Comparison of ENCODE assay signal across 8 cellular contexts in the genomic region with DNA sequence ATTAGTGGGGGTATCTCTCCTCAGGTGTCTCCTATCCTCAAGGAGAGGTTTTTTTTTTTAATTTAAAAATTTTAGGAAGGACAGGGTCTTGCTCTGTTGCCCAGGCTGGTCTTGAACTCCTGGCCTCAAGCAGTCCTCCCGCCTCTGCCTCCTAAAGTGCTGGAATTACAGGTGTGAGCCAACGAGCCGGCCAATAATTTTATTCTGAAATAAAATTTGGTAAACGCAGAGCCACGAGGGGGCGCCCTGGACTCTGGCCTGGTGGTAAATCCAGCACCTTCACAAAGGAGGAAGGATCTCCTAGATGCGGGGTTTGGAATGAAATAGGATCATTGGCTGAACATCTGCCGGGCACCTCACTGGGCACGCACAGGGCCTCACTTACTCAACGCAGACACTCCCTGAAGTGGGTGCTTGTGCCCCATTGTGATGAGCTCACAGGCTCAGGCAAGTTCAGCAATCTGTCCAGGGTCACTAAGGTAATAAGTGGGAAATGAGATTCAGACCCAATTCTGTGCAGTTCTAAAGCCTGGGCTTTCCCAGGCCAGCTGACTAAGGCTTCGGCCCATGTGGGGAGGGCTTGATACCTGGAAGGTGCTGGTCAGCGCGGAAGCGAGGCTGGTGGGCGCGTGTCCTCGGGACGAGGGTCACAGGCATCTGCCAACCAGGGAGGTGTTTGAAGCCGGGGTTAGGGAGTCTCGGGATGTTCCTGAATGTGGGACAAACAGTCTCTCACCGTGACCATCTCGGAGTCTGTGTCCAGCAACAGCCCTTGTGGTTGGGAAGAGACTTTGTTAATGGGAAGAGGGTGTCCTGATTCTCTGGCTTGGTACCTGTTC. TPM values are rescaled to one million over a fixed set of nuclear protein-coding genes. Genes with fewer than 3 reads are reported as not detected.
DNase-seq lines count a peak whose midpoint lies in the region; ATAC-seq and TF ChIP-seq lines count a peak whose summit lies in the region.

No MANE protein-coding gene starts in this region.

- H4K91ac ChIP-seq in neuronal stem cell (ENCODE audit: low read depth, low read length, poor library complexity) = no peak overlapping the region

- H2AFZ ChIP-seq in Karpas-422 (ENCODE audit: low read length) (no peak overlapping the region), neuronal stem cell (ENCODE audit: low read length) (no peak overlapping the region)

- H3K9me2 ChIP-seq in Karpas-422 (replicated peaks; ENCODE audit: insufficient read depth, low read length) = no peaks in the 10 kb centered on the region

- no peak overlapping the region for H3K4me2 ChIP-seq in Karpas-422 (ENCODE audit: low read depth, low read length, poor library complexity, severe bottlenecking)
- no peak overlapping the region for H3K4me2 ChIP-seq in neuronal stem cell (ENCODE audit: insufficient read depth, low read length, poor library complexity, severe bottlenecking)

- DNase-seq in NCI-H1417 (lab: John Stamatoyannopoulos, UW) = peak; percentile 21 to 74 (median 63)
- no peak for DNase-seq in NCI-H1417 treated with DMSO at 0.1 percent for 48 hours (lab: John Stamatoyannopoulos, UW)
- peak; percentile 78 for DNase-seq in Karpas-422
- DNase-seq in SKM-1 treated with dmso at 0.1 percent for 144 hours (lab: John Stamatoyannopoulos, UW; ENCODE audit: unreplicated experiment) = peak; percentile 71
- peak; percentile 37 for DNase-seq in choroid plexus epithelial cell (ENCODE audit: low read depth)
- DNase-seq in neuronal stem cell (ENCODE audit: low spot score) = peak; percentile 35

- H3K27me3 ChIP-seq in Karpas-422 (ENCODE audit: low read length) (no peaks in the 10 kb centered on the region), neuronal stem cell (ENCODE audit: control insufficient read depth in 3 of 3, insufficient read depth in 3 of 3, low read depth in 1 of 3, low read length in 3 of 3) (peaks cover 0 to 38% (median 0%) of the 10 kb centered on the region in 3 experiments)

- no peak overlapping the region for H2BK120ac ChIP-seq in neuronal stem cell (ENCODE audit: low read depth, low read length)

- H4K20me1 ChIP-seq in Karpas-422 (ENCODE audit: insufficient read depth, low read depth, low read length) = no peaks in the 10 kb centered on the region

- no peak overlapping the region for H3K14ac ChIP-seq in neuronal stem cell (ENCODE audit: low read length)

- H3K79me2 ChIP-seq in Karpas-422 (ENCODE audit: low read length) = no peaks in the 10 kb centered on the region

- no peak overlapping the region for H2BK5ac ChIP-seq in neuronal stem cell (ENCODE audit: low read length)

- no peak overlapping the region for H4K8ac ChIP-seq in neuronal stem cell (ENCODE audit: low read depth, low read length)

- H3K9ac ChIP-seq in Karpas-422 (ENCODE audit: low read length) = no peak overlapping the region
- H3K9ac ChIP-seq in neuronal stem cell (ENCODE audit: low read depth, low read length, poor library complexity) = no peak overlapping the region

- H3K36me3 ChIP-seq in Karpas-422 (ENCODE audit: insufficient read depth, low read length) = no peaks in the 10 kb centered on the region
- no peaks in the 10 kb centered on the region for H3K36me3 ChIP-seq in neuronal stem cell (replicated peaks in 1 of 2; ENCODE audit: control insufficient read depth in 2 of 2, insufficient read depth in 2 of 2, low read length in 2 of 2)

- ATAC-seq in GM18498 (IDR thresholded peaks at IDR 0.05; ENCODE audit: unreplicated experiment) (no peak), HG02870 (IDR thresholded peaks at IDR 0.05; ENCODE audit: unreplicated experiment) (no peak)

- no peak overlapping the region for H3K27ac ChIP-seq in Karpas-422 (ENCODE audit: low read length)
- no peak overlapping the region for H3K27ac ChIP-seq in neuronal stem cell (replicated peaks; ENCODE audit: low read length)

- H3K79me1 ChIP-seq in neuronal stem cell (ENCODE audit: low read depth, low read length) = no peaks in the 10 kb centered on the region

- peak; percentile 72 for TF ChIP-seq CTCF in choroid plexus epithelial cell (conservative IDR thresholded peaks at IDR 0.05; ENCODE audit: low read depth, low read length)

- H3K4me3 ChIP-seq in Karpas-422 (ENCODE audit: low read length) = no peak overlapping the region
- no peak overlapping the region for H3K4me3 ChIP-seq in choroid plexus epithelial cell (ENCODE audit: low read depth, low read length)
- no peak overlapping the region for H3K4me3 ChIP-seq in neuronal stem cell (ENCODE audit: low read length in 2 of 2)

- no CpG with 5 or more reads among the region's 22 CpGs for WGBS in neuronal stem cell (ENCODE audit: extremely low coverage in 2 of 2, insufficient read length in 2 of 2, insufficient replicate concordance in 1 of 2), 2 donors

- H3K4me1 ChIP-seq in Karpas-422 (ENCODE audit: low read length) = peaks cover 7% of the 10 kb centered on the region
- H3K4me1 ChIP-seq in neuronal stem cell (ENCODE audit: control insufficient read depth in 2 of 2, insufficient read depth in 1 of 2, low read depth in 1 of 2, low read length in 2 of 2) = peaks cover 0 to 9% of the 10 kb centered on the region in 2 donors

- H3K23ac ChIP-seq in neuronal stem cell (ENCODE audit: low read depth, low read length, poor library complexity) = no peak overlapping the region

- H2BK12ac ChIP-seq in neuronal stem cell (ENCODE audit: low read length) = no peak overlapping the region

- no peak overlapping the region for H3K4ac ChIP-seq in neuronal stem cell (ENCODE audit: low read length)

- no peaks in the 10 kb centered on the region for H3K9me3 ChIP-seq in Karpas-422 (ENCODE audit: low read length)
- H3K9me3 ChIP-seq in neuronal stem cell (replicated peaks in 1 of 2; ENCODE audit: control insufficient read depth in 2 of 2, insufficient read depth in 1 of 2, low read depth in 1 of 2, low read length in 2 of 2) = no peaks in the 10 kb centered on the region

- no peak overlapping the region for H3K18ac ChIP-seq in neuronal stem cell (ENCODE audit: low read length)

- peak overlapping the region; percentile 66 for H2AK5ac ChIP-seq in neuronal stem cell (ENCODE audit: low read depth, low read length)

- H2BK15ac ChIP-seq in neuronal stem cell (ENCODE audit: low read length) = peak overlapping the region; percentile 62

RNA-seq across cellular contexts. Expression of gene ETV3, which starts 32.7 kb away (rescaled TPM):
- total RNA-seq in Karpas-422 (2014; rRNA removed; shearing (Covaris generic); ENCODE audit: low replicate concordance) = 11.9 and 12.3 TPM in 2 replicates
- 6.7 TPM for polyA plus RNA-seq in neuronal stem cell (2013, experiment 1 of 2)
- 6.9 TPM for polyA plus RNA-seq in neuronal stem cell (2013, experiment 2 of 2)
